13 cellular contexts compared by ENCODE assay signal in the genomic region with DNA sequence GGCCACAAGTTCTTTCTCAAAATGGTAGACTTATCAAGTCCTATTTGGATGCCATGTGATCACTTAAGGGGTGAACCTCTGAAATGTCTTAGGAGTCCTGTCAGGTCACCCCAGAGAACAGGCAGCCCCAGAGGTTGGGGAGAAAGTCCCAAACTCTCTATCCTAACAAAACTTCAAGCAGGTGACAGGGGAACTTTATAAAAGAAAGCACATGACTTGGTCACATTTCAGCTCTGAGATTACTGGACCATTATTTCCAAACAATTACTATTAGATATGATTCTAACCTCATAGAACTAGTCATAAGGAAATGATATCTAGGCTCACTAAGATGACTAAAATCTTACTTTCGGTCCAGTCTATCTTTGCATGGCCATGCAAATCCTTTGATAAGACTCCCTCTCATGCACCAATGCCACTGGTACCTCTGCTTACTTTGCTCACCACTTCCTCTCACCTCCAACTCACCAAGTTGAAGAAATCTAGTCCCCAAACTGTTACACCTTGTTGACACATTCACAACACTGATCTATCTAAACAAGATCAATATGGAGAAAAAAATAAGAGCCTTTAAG.
DNase-seq lines count a peak whose midpoint lies in the region; ATAC-seq lines count a peak whose summit lies in the region.
"Had no signal": no experiment of that assay in that cellular context is flagged by ENCODE, and none has a peak within 500 bp of the region (broad histone marks: within the 10 kb centered on the region; RNA-seq: fewer than 3 reads in every experiment).

No MANE protein-coding gene starts in this region.

- DNase-seq in DMS79 treated with DMSO at 0.1 percent for 48 hours (lab: John Stamatoyannopoulos, UW) (no peak), NCI-H2227 (lab: John Stamatoyannopoulos, UW; ENCODE audit: unreplicated experiment) (no peak)
- DNase-seq in activated naive CD4-positive, alpha-beta T cell (lab: John Stamatoyannopoulos, UW) = no peak
- no peak for DNase-seq in activated naive CD4-positive, alpha-beta T cell treated with anti-CD3 and anti-CD28 coated beads, Interleukin-2, amount 50 U/mL, for 16 hours
- DNase-seq: amniotic stem cell, H7, NCI-H2171 had no signal

- ATAC-seq in GM18511 (IDR thresholded peaks at IDR 0.05; ENCODE audit: unreplicated experiment) = peak; percentile 94
- peak; percentile 81 for ATAC-seq in GM19468 (IDR thresholded peaks at IDR 0.05; ENCODE audit: extremely low read depth, unreplicated experiment)
- peak; percentile 87 for ATAC-seq in HG02852 (IDR thresholded peaks at IDR 0.05; ENCODE audit: unreplicated experiment)
- peak; percentile 86 for ATAC-seq in HG03469 (IDR thresholded peaks at IDR 0.05; ENCODE audit: unreplicated experiment)
- ATAC-seq: esophagus mucosa, WTC11 had no signal
